ENCODE assay signal across 1 cellular context in the genomic region with DNA sequence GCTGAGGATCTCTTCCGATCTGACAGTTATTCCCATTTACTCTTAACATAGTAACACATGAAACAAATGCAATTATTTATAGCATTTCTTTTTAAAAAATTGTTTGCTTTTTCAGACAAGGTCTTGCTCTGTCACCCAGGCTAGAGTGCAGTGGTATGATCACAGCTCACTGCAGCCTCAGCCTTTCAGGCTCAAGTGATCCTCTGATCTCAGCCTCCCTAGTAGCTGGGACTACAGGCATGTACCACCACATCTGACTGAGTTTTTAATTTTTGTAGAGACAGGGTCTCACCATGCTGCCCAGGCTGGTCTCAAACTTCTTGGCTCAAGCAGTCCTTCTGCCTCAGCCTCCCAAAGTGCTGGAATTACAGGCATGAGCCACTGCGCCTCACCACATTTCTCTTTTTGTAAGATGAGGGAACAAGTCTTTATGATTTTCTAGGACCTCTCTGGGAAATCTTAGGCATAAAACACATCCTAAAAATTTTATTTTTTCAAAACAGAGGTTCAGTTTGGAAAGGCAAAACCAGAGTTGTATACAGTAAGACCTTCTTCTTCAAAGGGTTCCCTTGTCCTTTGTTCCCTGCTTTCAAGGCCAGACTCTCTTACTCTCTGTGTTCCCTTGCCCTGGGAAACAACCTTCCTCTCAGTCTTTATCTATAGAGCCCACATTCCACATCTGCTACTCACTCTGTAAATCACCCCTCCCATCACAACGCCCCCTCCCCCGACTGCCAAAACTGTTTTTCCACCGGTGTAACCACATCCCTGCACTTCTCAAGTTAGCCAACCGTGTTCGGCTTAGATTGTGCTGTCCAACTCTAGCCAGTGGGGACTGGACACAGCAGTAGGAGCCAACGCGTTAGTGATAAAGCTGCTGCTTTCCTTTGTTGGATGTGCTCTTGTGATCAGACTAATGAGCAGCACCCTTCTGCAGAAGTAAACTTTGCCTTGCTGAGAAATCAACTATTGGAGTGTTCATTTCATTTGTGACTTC.
TF ChIP-seq lines count a peak whose summit lies in the region.

No MANE protein-coding gene starts in this region.

TF ChIP-seq in H1, 55 proteins besides CTCF, POLR2A, EP300 and RAD21:
- TF ChIP-seq SP1 (IDR thresholded peaks at IDR 0.05; ENCODE audit: low read depth, low read length) = no peak
- TF ChIP-seq RBBP5 (IDR thresholded peaks at IDR 0.05; ENCODE audit: borderline replicate concordance, low read depth, low read length) = no peak
- TF ChIP-seq TCF12 (IDR thresholded peaks at IDR 0.05; ENCODE audit: low read depth, low read length) = 0 out of 2 replicates have a peak, but pooled peaks have one; percentile 26
- no peak for TF ChIP-seq CTBP2 (IDR thresholded peaks at IDR 0.05; ENCODE audit: borderline replicate concordance, insufficient read depth, insufficient read length, low read length)
